In genomic region chr22:20484948-20485683, GRCh38 we compare ENCODE assay signal across 30 cellular contexts.
"Had no signal": no experiment of that assay in that cellular context is flagged by ENCODE, and none has a peak within 500 bp of the region (broad histone marks: within the 10 kb centered on the region; RNA-seq: fewer than 3 reads in every experiment).

No MANE protein-coding gene starts in this region.

- H3K36me3 ChIP-seq: brain microvascular endothelial cell, gastrocnemius medialis had no signal

- H3K9me3 Mint-ChIP-seq: activated CD4-positive, alpha-beta memory T cell treated with anti-CD3 and anti-CD28 coated beads for 36 hours; activated CD4-positive, alpha-beta T cell treated with anti-CD3 and anti-CD28 coated beads, Interleukin-2, amount 10 ng/mL, durations not matched to agents 24 days and 14 days; activated naive CD4-positive, alpha-beta T cell treated with anti-CD3 and anti-CD28 coated beads for 36 hours; activated naive CD4-positive, alpha-beta T cell treated with anti-CD3 and anti-CD28 coated beads, Interleukin-2, amount 50 U/mL, for 24 hours; activated T-helper 1 cell treated with anti-CD3 and anti-CD28 coated beads, Interleukin-12 subunit alpha, Interleukin-12 subunit beta, Interleukin-2, Interleukin-4 antibody, amounts not matched to agents 30 ng/mL and 10 ng/mL and 1 ng/mL, durations not matched to agents 14 hours and 24 hours and 36 hours; central memory CD8-positive, alpha-beta T cell; dendritic cell treated with granulocyte-macrophage colony-stimulating factor and Interleukin-4, amounts not matched to agents 40 ng/mL and 50 ng/mL, for 4 days; endodermal cell had no signal

- H3K27ac ChIP-seq: brain microvascular endothelial cell, coronary artery, dorsolateral prefrontal cortex, esophagus muscularis mucosa, foreskin keratinocyte, gastrocnemius medialis had no signal

- H3K27ac Mint-ChIP-seq: activated CD4-positive, alpha-beta memory T cell treated with anti-CD3 and anti-CD28 coated beads for 36 hours; activated CD4-positive, alpha-beta T cell treated with anti-CD3 and anti-CD28 coated beads for 36 hours; activated CD4-positive, alpha-beta T cell treated with anti-CD3 and anti-CD28 coated beads, Interleukin-2, amount 10 ng/mL, durations not matched to agents 24 days and 14 days; activated CD8-positive, alpha-beta memory T cell treated with anti-CD3 and anti-CD28 coated beads, Interleukin-2, amount 10 ng/mL, durations not matched to agents 7 days and 5 days; activated CD8-positive, alpha-beta T cell treated with anti-CD3 and anti-CD28 coated beads, Interleukin-2, amount 10 ng/mL, durations not matched to agents 7 days and 5 days; activated naive CD4-positive, alpha-beta T cell treated with anti-CD3 and anti-CD28 coated beads for 36 hours; activated naive CD4-positive, alpha-beta T cell treated with anti-CD3 and anti-CD28 coated beads, Interleukin-2, amount 50 U/mL, for 24 hours; activated T-helper 1 cell treated with anti-CD3 and anti-CD28 coated beads, Interleukin-12 subunit alpha, Interleukin-12 subunit beta, Interleukin-2, Interleukin-4 antibody, amounts not matched to agents 30 ng/mL and 10 ng/mL and 1 ng/mL, durations not matched to agents 14 hours and 24 hours and 36 hours; activated T-helper 2 cell treated with anti-CD3 and anti-CD28 coated beads, Interferon-gamma antibody, Interleukin-2, Interleukin-4, amounts not matched to agents 10 μg/mL and 5 μg/mL and 100 μg/mL, durations not matched to agents 14 hours and 24 hours and 36 hours; endodermal cell had no signal

- ATAC-seq: activated CD4-positive, alpha-beta T cell treated with anti-CD3 and anti-CD28 coated beads for 36 hours; activated CD8-positive, alpha-beta memory T cell treated with anti-CD3 and anti-CD28 coated beads, Interleukin-2, amount 10 ng/mL, durations not matched to agents 7 days and 5 days; activated CD8-positive, alpha-beta T cell treated with anti-CD3 and anti-CD28 coated beads, Interleukin-2, amount 10 ng/mL, durations not matched to agents 7 days and 5 days; foreskin keratinocyte; gastrocnemius medialis had no signal

- H3K27me3 ChIP-seq: brain microvascular endothelial cell, dorsolateral prefrontal cortex, esophagus muscularis mucosa, foreskin keratinocyte, gastrocnemius medialis had no signal

- H3K9me3 ChIP-seq: esophagus muscularis mucosa, gastrocnemius medialis had no signal

- H3K4me3 Mint-ChIP-seq: activated CD4-positive, alpha-beta memory T cell treated with anti-CD3 and anti-CD28 coated beads for 36 hours; activated CD4-positive, alpha-beta T cell treated with anti-CD3 and anti-CD28 coated beads for 36 hours; activated CD4-positive, alpha-beta T cell treated with anti-CD3 and anti-CD28 coated beads, Interleukin-2, amount 10 ng/mL, durations not matched to agents 24 days and 14 days; activated CD8-positive, alpha-beta memory T cell treated with anti-CD3 and anti-CD28 coated beads, Interleukin-2, amount 10 ng/mL, durations not matched to agents 7 days and 5 days; activated CD8-positive, alpha-beta T cell treated with anti-CD3 and anti-CD28 coated beads, Interleukin-2, amount 10 ng/mL, durations not matched to agents 7 days and 5 days; activated naive CD4-positive, alpha-beta T cell treated with anti-CD3 and anti-CD28 coated beads for 36 hours; activated naive CD4-positive, alpha-beta T cell treated with anti-CD3 and anti-CD28 coated beads, Interleukin-2, amount 50 U/mL, for 24 hours; activated T-helper 1 cell treated with anti-CD3 and anti-CD28 coated beads, Interleukin-12 subunit alpha, Interleukin-12 subunit beta, Interleukin-2, Interleukin-4 antibody, amounts not matched to agents 30 ng/mL and 10 ng/mL and 1 ng/mL, durations not matched to agents 14 hours and 24 hours and 36 hours; central memory CD8-positive, alpha-beta T cell; dendritic cell treated with granulocyte-macrophage colony-stimulating factor and Interleukin-4, amounts not matched to agents 40 ng/mL and 50 ng/mL, for 4 days; endodermal cell had no signal

- H3K4me3 ChIP-seq: coronary artery, dorsolateral prefrontal cortex, esophagus muscularis mucosa, gastrocnemius medialis had no signal

- H3K27me3 Mint-ChIP-seq: activated CD4-positive, alpha-beta memory T cell treated with anti-CD3 and anti-CD28 coated beads for 36 hours; activated CD4-positive, alpha-beta T cell treated with anti-CD3 and anti-CD28 coated beads for 36 hours; activated CD4-positive, alpha-beta T cell treated with anti-CD3 and anti-CD28 coated beads, Interleukin-2, amount 10 ng/mL, durations not matched to agents 24 days and 14 days; activated CD8-positive, alpha-beta memory T cell treated with anti-CD3 and anti-CD28 coated beads, Interleukin-2, amount 10 ng/mL, durations not matched to agents 7 days and 5 days; activated naive CD4-positive, alpha-beta T cell treated with anti-CD3 and anti-CD28 coated beads, Interleukin-2, amount 50 U/mL, for 24 hours; central memory CD8-positive, alpha-beta T cell; dendritic cell treated with granulocyte-macrophage colony-stimulating factor and Interleukin-4, amounts not matched to agents 40 ng/mL and 50 ng/mL, for 4 days had no signal

- DNase-seq: activated CD4-positive, alpha-beta memory T cell treated with anti-CD3 and anti-CD28 coated beads for 36 hours; activated CD4-positive, alpha-beta T cell treated with anti-CD3 and anti-CD28 coated beads for 36 hours; activated CD4-positive, alpha-beta T cell treated with anti-CD3 and anti-CD28 coated beads, Interleukin-2, amount 10 ng/mL, durations not matched to agents 24 days and 14 days; activated CD4-positive, CD25-positive, alpha-beta regulatory T cell; activated CD4-positive, CD25-positive, alpha-beta regulatory T cell treated with anti-CD3 and anti-CD28 coated beads, Interleukin-2, amount 50 U/mL, for 72 hours; activated CD8-positive, alpha-beta memory T cell treated with anti-CD3 and anti-CD28 coated beads, Interleukin-2, amount 10 ng/mL, durations not matched to agents 7 days and 5 days; activated CD8-positive, alpha-beta memory T cell treated with anti-CD3 and anti-CD28 coated beads, Interleukin-2, amount 50 U/mL, for 4 hours; activated CD8-positive, alpha-beta T cell treated with anti-CD3 and anti-CD28 coated beads, Interleukin-2, amount 10 ng/mL, durations not matched to agents 7 days and 5 days; activated effector memory CD4-positive, alpha-beta T cell treated with anti-CD3 and anti-CD28 coated beads, Interleukin-2, amount 50 U/mL, for 16 hours; activated naive CD4-positive, alpha-beta T cell treated with anti-CD3 and anti-CD28 coated beads for 36 hours; activated T-cell treated with anti-CD3 and anti-CD28 coated beads, Interleukin-2, amount 50 U/mL, for 1 hour; activated T-cell treated with anti-CD3 and anti-CD28 coated beads, Interleukin-2, amount 50 U/mL, for 48 hours; amniotic stem cell; anterior cingulate cortex; brain microvascular endothelial cell; dorsolateral prefrontal cortex; effector memory CD4-positive, alpha-beta T cell; endodermal cell; erythroblast; foreskin keratinocyte; gastrocnemius medialis; head of caudate nucleus; T-helper 2 cell had no signal

- H3K4me1 ChIP-seq: foreskin keratinocyte had no signal
